Comparison of ENCODE assay signal across 1 cellular context in the genomic region with DNA sequence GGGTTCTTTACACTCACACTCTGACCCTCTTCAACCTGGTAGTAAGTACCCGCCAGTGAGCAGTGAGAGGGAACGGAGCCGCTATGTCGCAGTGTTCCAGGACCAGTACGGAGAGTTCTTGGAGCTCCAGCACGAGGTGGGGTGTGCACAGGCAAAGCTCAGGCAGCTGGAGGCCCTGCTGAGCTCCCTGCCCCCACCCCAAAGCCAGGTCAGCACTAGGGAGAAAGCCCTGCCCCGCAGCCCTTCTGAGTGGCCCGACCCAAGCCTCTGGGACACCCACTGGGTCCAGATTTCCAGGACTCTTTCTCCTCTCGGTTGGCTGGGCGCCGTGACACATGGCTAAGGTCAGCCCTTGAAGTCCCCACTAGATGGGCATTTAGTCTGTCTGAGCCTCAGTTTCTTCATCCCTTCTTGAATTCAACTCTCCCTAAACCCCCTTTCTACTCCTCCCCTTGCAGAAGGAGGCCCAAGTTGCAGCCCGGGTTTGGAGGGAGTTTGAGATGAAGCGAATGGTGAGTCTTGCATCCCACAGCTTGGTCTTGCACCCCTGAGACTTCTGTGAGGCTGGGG.
TF ChIP-seq lines count a peak whose summit lies in the region.

No MANE protein-coding gene starts in this region.

TF ChIP-seq in IMR-90, 13 proteins besides CTCF, POLR2A, EP300 and RAD21:
- TF ChIP-seq BHLHE40 (IDR thresholded peaks at IDR 0.05; ENCODE audit: low read depth, low read length) (no peak), RFX5 (IDR thresholded peaks at IDR 0.05; ENCODE audit: low read depth, low read length) (no peak), USF2 (IDR thresholded peaks at IDR 0.05; ENCODE audit: low read depth, low read length) (no peak), RCOR1 (IDR thresholded peaks at IDR 0.05; ENCODE audit: insufficient replicate concordance, low read length) (no peak), ELK1 (IDR thresholded peaks at IDR 0.05; ENCODE audit: borderline replicate concordance, low read depth, low read length) (no peak), MAFK (IDR thresholded peaks at IDR 0.05; ENCODE audit: low read depth, low read length) (no peak), NFE2L2 (IDR thresholded peaks at IDR 0.05; ENCODE audit: low read depth, low read length) (no peak), CEBPB (IDR thresholded peaks at IDR 0.05; ENCODE audit: low read depth, low read length) (no peak)
